Comparison of ENCODE assay signal across 25 cellular contexts in the genomic region with DNA sequence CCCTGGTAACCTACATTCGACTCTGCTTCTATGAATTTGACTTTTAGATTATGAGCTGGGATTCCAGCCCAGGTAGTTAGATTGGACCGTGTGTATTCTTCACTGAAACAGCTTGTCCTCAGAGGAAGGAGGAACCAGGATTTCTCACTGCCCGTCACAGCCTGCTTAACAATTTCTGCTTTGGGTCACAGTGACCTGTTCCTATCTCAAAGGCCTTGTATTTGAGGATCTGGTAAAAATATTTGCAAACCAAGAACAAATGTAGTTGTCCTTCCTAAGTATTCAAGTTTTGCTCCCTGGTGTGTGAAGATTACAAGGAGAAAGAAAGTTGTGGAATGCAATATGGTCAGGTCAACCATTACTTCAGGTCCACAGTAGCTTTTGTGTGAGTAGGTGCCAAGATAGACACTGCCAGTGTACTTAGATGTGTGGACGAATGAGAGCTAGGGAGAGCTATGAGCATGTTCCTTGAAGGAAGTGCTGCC.
"Had no signal": no experiment of that assay in that cellular context is flagged by ENCODE, and none has a peak within 500 bp of the region (broad histone marks: within the 10 kb centered on the region; RNA-seq: fewer than 3 reads in every experiment).

No MANE protein-coding gene starts in this region.

- H3K36me3 ChIP-seq: stomach, suprapubic skin, thoracic aorta, thyroid gland, tibial artery, tibial nerve, transverse colon, upper lobe of left lung, upper lobe of right lung, vagina had no signal

- H3K9me3 ChIP-seq: stomach, suprapubic skin, testis, thoracic aorta, thyroid gland, tibial artery, tibial nerve, transverse colon, upper lobe of left lung, upper lobe of right lung, uterus, vagina had no signal

- H3K27ac ChIP-seq: stomach, suprapubic skin, testis, thoracic aorta, thyroid gland, tibial artery, tibial nerve, transverse colon, upper lobe of left lung, upper lobe of right lung, uterus, vagina had no signal

- H3K27me3 ChIP-seq: stomach, suprapubic skin, testis, thyroid gland, tibial artery, tibial nerve, transverse colon, upper lobe of left lung, upper lobe of right lung, uterus, vagina had no signal

- DNase-seq: stimulated activated CD4-positive, alpha-beta T cell treated with anti-CD3 and anti-CD28 coated beads, Interleukin-2, amount 100 ng/mL, for 48 hours; stimulated activated CD4-positive, alpha-beta T cell treated with anti-CD3 and anti-CD28 coated beads, Interleukin-4, amount 100 ng/mL, for 1 hour; stimulated activated CD4-positive, alpha-beta T cell treated with anti-CD3 and anti-CD28 coated beads, Interleukin-4, amount 100 ng/mL, for 24 hours; stimulated activated CD4-positive, alpha-beta T cell treated with anti-CD3 and anti-CD28 coated beads, Interleukin-4, amount 100 ng/mL, for 4 hours; stimulated activated CD8-positive, alpha-beta memory T cell treated with anti-CD3 and anti-CD28 coated beads, Interleukin-4, amount 100 ng/mL, for 48 hours; stimulated activated naive B cell treated with anti-CD40 and anti-IgM and Interleukin-4, amounts not matched to agents 10 μg/mL and 1 μg/mL and 100 μg/mL, for 72 hours; stimulated activated naive CD4-positive, alpha-beta T cell; stimulated activated naive CD4-positive, alpha-beta T cell treated with Interleukin-2 at 50 U/mL for 16 hours; stimulated activated naive CD8-positive, alpha-beta T cell treated with anti-CD3 and anti-CD28 coated beads, Interleukin-15, amount 100 ng/mL, for 72 hours; stimulated activated naive CD8-positive, alpha-beta T cell treated with anti-CD3 and anti-CD28 coated beads, Interleukin-15, Interleukin-2, amounts not matched to agents 100 U/mL and 50 U/mL, for 24 hours; stomach; substantia nigra; testis; thyroid gland; tibial artery; transverse colon; trophoblast cell; upper lobe of left lung; upper lobe of right lung; uterus had no signal

- H3K4me1 ChIP-seq: stomach, suprapubic skin, testis, thyroid gland, tibial artery, tibial nerve, transverse colon, upper lobe of left lung, upper lobe of right lung had no signal

- H3K4me3 ChIP-seq: stomach, suprapubic skin, testis, thoracic aorta, thyroid gland, tibial artery, tibial nerve, transverse colon, upper lobe of left lung, upper lobe of right lung, uterus, vagina had no signal

- FAIRE-seq: urothelium cell line had no signal
